Comparison of ENCODE assay signal across 21 cellular contexts in the genomic region with DNA sequence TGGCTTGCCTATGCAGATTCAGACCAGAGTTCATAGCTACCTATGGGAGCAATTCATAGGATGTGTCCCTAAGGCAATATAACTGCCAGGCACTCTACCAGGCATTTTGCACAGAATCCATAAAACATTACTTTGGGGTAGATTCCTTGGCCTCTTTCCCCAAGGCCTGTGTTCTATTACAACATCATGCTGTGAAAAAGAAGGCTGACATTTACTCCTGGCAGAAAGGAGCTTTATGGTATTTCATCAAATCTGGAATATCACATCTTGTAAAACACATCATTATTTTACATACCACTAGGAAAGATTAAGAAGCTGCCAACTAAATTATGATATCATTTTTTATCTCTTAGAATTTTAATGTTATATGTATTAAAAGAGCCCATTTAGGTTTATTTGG.
DNase-seq lines count a peak whose midpoint lies in the region; FAIRE-seq and TF ChIP-seq lines count a peak whose summit lies in the region.
"Had no signal": no experiment of that assay in that cellular context is flagged by ENCODE, and none has a peak within 500 bp of the region (broad histone marks: within the 10 kb centered on the region; RNA-seq: fewer than 3 reads in every experiment).

No MANE protein-coding gene starts in this region.

- no peak overlapping the region for H3K4me2 ChIP-seq in SK-N-SH
- H3K4me2 ChIP-seq: KMS-11 had no signal

- no peaks in the 10 kb centered on the region for H3K9me3 ChIP-seq in SK-N-SH
- H3K9me3 ChIP-seq: BE2C, MG63 had no signal

- no peaks in the 10 kb centered on the region for H4K20me1 ChIP-seq in SK-N-SH (ENCODE audit: insufficient read depth)

- no peaks in the 10 kb centered on the region for H3K9me2 ChIP-seq in SK-N-SH

- peak; percentile 38 to 47; a peak in 2 of 4 replicates for TF ChIP-seq EP300 in SK-N-SH (IDR thresholded peaks at IDR 0.05; ENCODE audit: borderline replicate concordance in 1 of 2, low read depth in 1 of 2, low read length in 1 of 2)

- in situ Hi-C loops in G401 (cut with HindIII; ENCODE audit: low sequenced_read_pairs) (no loop called here), brain microvascular endothelial cell (cut with HindIII; ENCODE audit: low pct_ligation_motif_present, low sequenced_read_pairs) (no loop called here)

- H3K4me3 ChIP-seq in SK-N-SH (ENCODE audit: low read depth in 2 of 2, low read length in 1 of 2), result no peak overlapping the region
- H3K4me3 ChIP-seq in brain microvascular endothelial cell (ENCODE audit: low read depth, low read length), result no peak overlapping the region
- H3K4me3 ChIP-seq: MG63 had no signal

- H3K9ac ChIP-seq in SK-N-SH, result no peak overlapping the region
- H3K9ac ChIP-seq: KMS-11 had no signal

- no peak for TF ChIP-seq RAD21 in SK-N-SH (IDR thresholded peaks at IDR 0.05; ENCODE audit: low read length)

- FAIRE-seq in GM12891 (lab: Jason Lieb, UNC), result no peak
- FAIRE-seq: GM19239, HepG2 had no signal

- CTCF ChIA-PET in SK-N-SH (lab: Yijun Ruan, JAX), result interaction anchor here (1.0 to 1.2 kb wide), 2 partner anchors 15 to 289 kb away, joined by 4 to 6 read pairs; no protein-coding TSS in a partner anchor

- no peaks in the 10 kb centered on the region for H3K79me2 ChIP-seq in SK-N-SH (ENCODE audit: insufficient read depth)

- TF ChIP-seq POLR2A in GM12891 (IDR thresholded peaks at IDR 0.05; ENCODE audit: low read depth, low read length), result no peak

- H3K36me3 ChIP-seq in SK-N-SH (replicated peaks in 1 of 2; ENCODE audit: control insufficient read depth in 1 of 2, insufficient read depth in 2 of 2, low read length in 1 of 2) (no peaks in the 10 kb centered on the region), brain microvascular endothelial cell (replicated peaks) (no peaks in the 10 kb centered on the region)
- H3K36me3 ChIP-seq: BE2C, MG63 had no signal

- H3K4me1 ChIP-seq in SK-N-SH (ENCODE audit: control insufficient read depth in 1 of 2, insufficient read depth in 2 of 2, low read depth in 1 of 2, low read length in 1 of 2), result peaks cover 0 to 1% of the 10 kb centered on the region in 2 experiments; a peak in 2 of 4 replicates
- H3K4me1 ChIP-seq: BE2C had no signal

- peaks cover 5% of the 10 kb centered on the region for H3F3A ChIP-seq in SK-N-SH (replicated peaks; ENCODE audit: insufficient read depth)

- POLR2A ChIA-PET in SK-N-SH (lab: Yijun Ruan, JAX), result no interaction called here

- TF ChIP-seq CTCF in SK-N-SH (IDR thresholded peaks at IDR 0.05), result no peak
- no peak for TF ChIP-seq CTCF in brain microvascular endothelial cell (IDR thresholded peaks at IDR 0.05; ENCODE audit: low read depth, low read length, missing control alignments)

- DNase-seq in G401 (ENCODE audit: low spot score) (peak; percentile 47), SK-N-SH (no peak), fibroblast of peridontal ligament (ENCODE audit: extremely low read depth) (peak; percentile 80), stromal cell of bone marrow (ENCODE audit: low read depth) (peak; percentile 27), DMS79 treated with DMSO at 0.1 percent for 48 hours (lab: John Stamatoyannopoulos, UW) (no peak), brain microvascular endothelial cell (no peak), GM12891 (ENCODE audit: insufficient read length, low spot score) (no peak)
- DNase-seq: BE2C; Calu3; CD4-positive, alpha-beta memory T cell; DMS79; GF-D8; HFFc6; MG63; NCI-H1092; NCI-H146; NCI-H2107 had no signal

- peak overlapping the region in 1 of 2 experiments; percentile 62; a peak in 1 of 4 replicates for H3K27ac ChIP-seq in SK-N-SH (ENCODE audit: low read depth in 2 of 2, low read length in 1 of 2)
- H3K27ac ChIP-seq in brain microvascular endothelial cell, result no peak overlapping the region
- H3K27ac ChIP-seq: KMS-11, RWPE1 had no signal

- no peak overlapping the region for H2AFZ ChIP-seq in SK-N-SH (ENCODE audit: low read depth)

- H3K27me3 ChIP-seq in SK-N-SH (ENCODE audit: insufficient read depth) (no peaks in the 10 kb centered on the region), brain microvascular endothelial cell (replicated peaks) (no peaks in the 10 kb centered on the region)
- H3K27me3 ChIP-seq: BE2C, MG63 had no signal

TF ChIP-seq in SK-N-SH, 30 proteins besides CTCF, POLR2A, EP300 and RAD21 (continues in another document):
- TF ChIP-seq TEAD4 (IDR thresholded peaks at IDR 0.05; ENCODE audit: borderline replicate concordance, insufficient read depth) (no peak), JUND (IDR thresholded peaks at IDR 0.05) (0 out of 2 replicates have a peak, but pooled peaks have one; percentile 23), GABPA (IDR thresholded peaks at IDR 0.05; ENCODE audit: low read depth) (no peak), POLR2AphosphoS5 (IDR thresholded peaks at IDR 0.05; ENCODE audit: low read depth, low read length) (no peak), NRF1 (IDR thresholded peaks at IDR 0.05; ENCODE audit: low read depth, low read length) (no peak), CHD2 (IDR thresholded peaks at IDR 0.05; ENCODE audit: low read length, partially characterized antibody) (no peak), SMC3 (IDR thresholded peaks at IDR 0.05; ENCODE audit: low read depth, low read length) (no peak), FOXM1 (IDR thresholded peaks at IDR 0.05; ENCODE audit: low read depth) (0 out of 2 replicates have a peak, but pooled peaks have one; percentile 11), YY1 (IDR thresholded peaks at IDR 0.05; ENCODE audit: low read depth) (no peak), NFIC (IDR thresholded peaks at IDR 0.05; ENCODE audit: borderline replicate concordance) (peak; percentile 29; the same call in 1 of the 2 replicates), RFX5 (IDR thresholded peaks at IDR 0.05; ENCODE audit: low read length) (no peak), TAF1 (IDR thresholded peaks at IDR 0.05; ENCODE audit: borderline replicate concordance, low read depth, low read length) (no peak), RXRA (IDR thresholded peaks at IDR 0.05; ENCODE audit: borderline replicate concordance, low read depth) (no peak), MEF2A (IDR thresholded peaks at IDR 0.05; ENCODE audit: borderline replicate concordance, low read depth) (no peak), GATA2 (CRISPR knock-in tag; IDR thresholded peaks at IDR 0.05) (no peak), FOXJ3 (CRISPR knock-in tag; IDR thresholded peaks at IDR 0.05) (no peak), FOSL2 (IDR thresholded peaks at IDR 0.05; ENCODE audit: borderline replicate concordance, low read depth) (no peak), RCOR1 (IDR thresholded peaks at IDR 0.05; ENCODE audit: low read length) (no peak), SIN3A (IDR thresholded peaks at IDR 0.05; ENCODE audit: borderline replicate concordance, low read depth, low read length) (no peak)
- TF ChIP-seq, protein P1, sequence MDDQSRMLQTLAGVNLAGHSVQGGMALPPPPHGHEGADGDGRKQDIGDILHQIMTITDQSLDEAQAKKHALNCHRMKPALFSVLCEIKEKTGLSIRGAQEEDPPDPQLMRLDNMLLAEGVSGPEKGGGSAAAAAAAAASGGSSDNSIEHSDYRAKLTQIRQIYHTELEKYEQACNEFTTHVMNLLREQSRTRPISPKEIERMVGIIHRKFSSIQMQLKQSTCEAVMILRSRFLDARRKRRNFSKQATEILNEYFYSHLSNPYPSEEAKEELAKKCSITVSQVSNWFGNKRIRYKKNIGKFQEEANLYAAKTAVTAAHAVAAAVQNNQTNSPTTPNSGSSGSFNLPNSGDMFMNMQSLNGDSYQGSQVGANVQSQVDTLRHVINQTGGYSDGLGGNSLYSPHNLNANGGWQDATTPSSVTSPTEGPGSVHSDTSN (IDR thresholded peaks at IDR 0.05), result peak; percentile 73

TF ChIP-seq in GM12891, 5 proteins besides CTCF, POLR2A, EP300 and RAD21:
- TF ChIP-seq POU2F2 (IDR thresholded peaks at IDR 0.05; ENCODE audit: low read depth, low read length) (no peak), TAF1 (IDR thresholded peaks at IDR 0.05; ENCODE audit: low read depth, low read length) (no peak), PAX5 (IDR thresholded peaks at IDR 0.05; ENCODE audit: insufficient read depth, low read length, severe bottlenecking) (no peak), SPI1 (IDR thresholded peaks at IDR 0.05; ENCODE audit: low read depth, low read length) (no peak), POLR2AphosphoS5 (IDR thresholded peaks at IDR 0.05; ENCODE audit: low read depth, low read length) (no peak)

Comparison
In these comparisons a context has a peak if more than half of its experiments do, and no peak if none do; other contexts are left out.
1. DNase-seq: peak in G401 (single experiment), fibroblast of peridontal ligament (single experiment) and stromal cell of bone marrow (single experiment); none in SK-N-SH (single experiment), DMS79 treated with DMSO at 0.1 percent for 48 hours (single experiment), brain microvascular endothelial cell (single experiment) and GM12891 (single experiment).